10 cellular contexts compared by ENCODE assay signal in the genomic region with DNA sequence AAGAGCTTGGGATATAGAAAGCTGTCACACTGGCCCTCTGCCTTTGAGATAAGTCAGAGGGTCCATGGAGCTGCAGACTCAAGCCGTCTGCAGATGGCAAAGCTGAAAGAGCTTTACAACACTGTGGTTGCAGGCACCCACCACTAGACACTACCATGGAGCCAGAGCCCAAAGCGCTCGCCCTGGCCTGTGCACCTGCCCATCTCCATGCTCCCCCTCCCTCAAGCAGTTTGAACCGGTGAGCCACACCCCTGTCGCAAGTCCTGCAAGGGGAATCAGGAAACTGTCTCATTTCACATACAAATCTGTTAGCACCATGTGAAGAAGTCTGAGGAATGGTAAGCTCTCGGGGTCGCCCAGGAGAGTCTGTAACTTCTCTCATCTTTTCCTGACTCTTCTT. TPM values are rescaled to one million over a fixed set of nuclear protein-coding genes. Genes with fewer than 3 reads are reported as not detected.
"Had no signal": no experiment of that assay in that cellular context is flagged by ENCODE, and none has a peak within 500 bp of the region (broad histone marks: within the 10 kb centered on the region; RNA-seq: fewer than 3 reads in every experiment).

No MANE protein-coding gene starts in this region.

RNA-seq across cellular contexts. Expression of gene AKR1C2, which starts 6.4 kb away (rescaled TPM):
- total RNA-seq: activated B cell treated with CpG ODN at 0.5 μM for 24 hours; activated CD4-positive, alpha-beta T cell treated with anti-CD3 and anti-CD28 coated beads, Interleukin-2, amount 10 ng/mL, durations not matched to agents 24 days and 14 days; activated CD8-positive, alpha-beta memory T cell treated with anti-CD3 and anti-CD28 coated beads for 36 hours; activated CD8-positive, alpha-beta T cell treated with anti-CD3 and anti-CD28 coated beads for 36 hours; activated naive CD8-positive, alpha-beta T cell treated with anti-CD3 and anti-CD28 coated beads, Interleukin-2, amount 10 ng/mL, durations not matched to agents 7 days and 5 days; activated T-helper 1 cell treated with anti-CD3 and anti-CD28 coated beads, Interleukin-12 subunit alpha, Interleukin-12 subunit beta, Interleukin-2, Interleukin-4 antibody, amounts not matched to agents 30 ng/mL and 10 ng/mL and 1 ng/mL, durations not matched to agents 14 hours and 24 hours and 36 hours; activated T-helper 17 cell treated with anti-CD3 and anti-CD28 coated beads, Interleukin-2, amount 50 U/mL, for 72 hours; T-helper 1 cell treated with Interleukin-12 subunit alpha and Interleukin-12 subunit beta and Interleukin-4 antibody, amounts not matched to agents 30 ng/mL and 1 ng/mL, for 36 hours; T-helper 17 cell; T-helper 2 cell treated with Interferon-gamma antibody and Interleukin-4, amounts not matched to agents 100 ng/mL and 5 ng/mL, for 36 hours had no signal

RNA-seq across cellular contexts. Expression of gene AKR1C1, which starts 46.8 kb away (rescaled TPM):
- total RNA-seq: activated B cell treated with CpG ODN at 0.5 μM for 24 hours had no signal
